In genomic region chr5:157570801-157571200, GRCh38 we compare ENCODE assay signal across 10 cellular contexts. TPM values are rescaled to one million over a fixed set of nuclear protein-coding genes. Genes with fewer than 3 reads are reported as not detected.
A peak's percentile ranks its signal among the peaks of the same experiment; 100 is the strongest.
DNase-seq lines count a peak whose midpoint lies in the region; ATAC-seq and TF ChIP-seq lines count a peak whose summit lies in the region.
"Had no signal": no experiment of that assay in that cellular context is flagged by ENCODE, and none has a peak within 500 bp of the region (broad histone marks: within the 10 kb centered on the region; RNA-seq: fewer than 3 reads in every experiment).

No MANE protein-coding gene starts in this region.

- H2AFZ ChIP-seq in OCI-LY1 (ENCODE audit: low read length) (no peak overlapping the region), mesenchymal stem cell (ENCODE audit: low read depth, low read length) (no peak overlapping the region)

- TF ChIP-seq CTCF in OCI-LY1 (IDR thresholded peaks at IDR 0.05; ENCODE audit: low read length) (no peak), thyroid gland (IDR thresholded peaks at IDR 0.05) (no peak)

- no peak overlapping the region for H3K9ac ChIP-seq in OCI-LY1 (ENCODE audit: low read length)
- no peak overlapping the region for H3K9ac ChIP-seq in mesenchymal stem cell (ENCODE audit: low read length)

- peak overlapping the region; percentile 67 to 72 for H3K18ac ChIP-seq in mesenchymal stem cell (ENCODE audit: low read depth in 1 of 2, low read length in 2 of 2)

- H2BK120ac ChIP-seq in mesenchymal stem cell (ENCODE audit: low read depth, low read length) = peak overlapping the region; percentile 71

- no peaks in the 10 kb centered on the region for H4K20me1 ChIP-seq in OCI-LY1 (ENCODE audit: insufficient read depth, low read length)

- H3K9me2 ChIP-seq in OCI-LY1 (ENCODE audit: low read depth, low read length) = no peaks in the 10 kb centered on the region

- no peaks in the 10 kb centered on the region for H3F3A ChIP-seq in OCI-LY1 (ENCODE audit: insufficient read depth, low read length)

- peaks cover 10% of the 10 kb centered on the region for H3K36me3 Mint-ChIP-seq in CD4-positive, CD25-positive, alpha-beta regulatory T cell

- no peaks in the 10 kb centered on the region for H3K9me3 Mint-ChIP-seq in CD4-positive, CD25-positive, alpha-beta regulatory T cell

- no peaks in the 10 kb centered on the region for H3K9me3 ChIP-seq in CD4-positive, CD25-positive, alpha-beta regulatory T cell (ENCODE audit: control insufficient read depth in 2 of 2, low read length in 2 of 2)
- H3K9me3 ChIP-seq in OCI-LY1 (ENCODE audit: low read length) = 0 out of 2 replicates have a peak, but pooled peaks cover 7% of the 10 kb centered on the region
- no peaks in the 10 kb centered on the region for H3K9me3 ChIP-seq in mesenchymal stem cell (ENCODE audit: control insufficient read depth, low read length)
- H3K9me3 ChIP-seq in thyroid gland = no peaks in the 10 kb centered on the region
- H3K9me3 ChIP-seq in SJCRH30 (replicated peaks) = 0 out of 2 replicates have a peak, but pooled peaks cover 4% of the 10 kb centered on the region

- H3K4me2 ChIP-seq in OCI-LY1 (ENCODE audit: low read length) (peak overlapping the region; percentile 71; the same call in 1 of the 2 replicates), mesenchymal stem cell (ENCODE audit: low read length, poor library complexity, severe bottlenecking) (no peak overlapping the region)

- H3K27ac Mint-ChIP-seq in CD4-positive, CD25-positive, alpha-beta regulatory T cell = peak overlapping the region; percentile 61 to 99 (median 82)

- no peak for DNase-seq in CD4-positive, CD25-positive, alpha-beta regulatory T cell
- DNase-seq in mesenchymal stem cell (no peak), thyroid gland (no peak), sciatic nerve (ENCODE audit: low spot score) (no peak), SJCRH30 (no peak)
- DNase-seq: Calu3, NCI-H526 had no signal

- H2BK5ac ChIP-seq in mesenchymal stem cell (ENCODE audit: low read depth, low read length, poor library complexity, severe bottlenecking) = peak overlapping the region; percentile 53

- H3K27me3 ChIP-seq in CD4-positive, CD25-positive, alpha-beta regulatory T cell (ENCODE audit: control insufficient read depth, insufficient read depth, low read length) = no peaks in the 10 kb centered on the region
- H3K27me3 ChIP-seq in OCI-LY1 (ENCODE audit: insufficient read depth, low read length) (no peaks in the 10 kb centered on the region), mesenchymal stem cell (ENCODE audit: control insufficient read depth in 1 of 2, insufficient read depth in 1 of 2, low read length in 2 of 2) (peaks cover 0 to 8% of the 10 kb centered on the region in 2 experiments), thyroid gland (no peaks in the 10 kb centered on the region), SJCRH30 (no peaks in the 10 kb centered on the region)

- H3K79me1 ChIP-seq in mesenchymal stem cell (replicated peaks; ENCODE audit: low read length, poor library complexity, severe bottlenecking) = peaks cover 6% of the 10 kb centered on the region

- H2BK12ac ChIP-seq in mesenchymal stem cell (ENCODE audit: low read length in 2 of 2) = peak overlapping the region in 1 of 2 experiments; percentile 82

- peak overlapping the region; percentile 78 for H3K4me3 ChIP-seq in CD4-positive, CD25-positive, alpha-beta regulatory T cell (ENCODE audit: low read depth, low read length)
- H3K4me3 ChIP-seq in OCI-LY1 (ENCODE audit: low read depth, low read length, poor library complexity, severe bottlenecking) (no peak overlapping the region), mesenchymal stem cell (ENCODE audit: insufficient read depth in 1 of 2, low read depth in 1 of 2, low read length in 2 of 2) (no peak overlapping the region), thyroid gland (replicated peaks in 1 of 3) (no peak overlapping the region), SJCRH30 (no peak overlapping the region)

- no peak overlapping the region for H4K91ac ChIP-seq in mesenchymal stem cell (ENCODE audit: low read length)

- 98% methylated on average over 2 of the region's 2 CpGs for WGBS in mesenchymal stem cell
- 91 to 96% methylated on average over 2 of the region's 2 CpGs for WGBS in thyroid gland, 2 donors

- ATAC-seq in CD4-positive, CD25-positive, alpha-beta regulatory T cell (ENCODE audit: low read depth in 2 of 2) = no peak
- peak; percentile 8 for ATAC-seq in GM19452 (IDR thresholded peaks at IDR 0.05; ENCODE audit: unreplicated experiment)
- no peak for ATAC-seq in GM21529 (IDR thresholded peaks at IDR 0.05; ENCODE audit: unreplicated experiment)
- no peak for ATAC-seq in sciatic nerve

- no peak overlapping the region for H3K4ac ChIP-seq in mesenchymal stem cell (ENCODE audit: low read depth in 1 of 2, low read length in 2 of 2)

- peaks cover 17% of the 10 kb centered on the region for H3K36me3 ChIP-seq in CD4-positive, CD25-positive, alpha-beta regulatory T cell (ENCODE audit: control insufficient read depth, insufficient read depth, low read length)
- H3K36me3 ChIP-seq in OCI-LY1 (ENCODE audit: insufficient read depth, low read length) = no peaks in the 10 kb centered on the region; the same call in 1 of the 2 replicates
- peaks cover 0 to 18% of the 10 kb centered on the region in 2 experiments for H3K36me3 ChIP-seq in mesenchymal stem cell (ENCODE audit: control insufficient read depth in 1 of 2, insufficient read depth in 2 of 2, low read depth in 1 of 2, low read length in 2 of 2)
- no peaks in the 10 kb centered on the region for H3K36me3 ChIP-seq in thyroid gland
- peaks cover 41% of the 10 kb centered on the region for H3K36me3 ChIP-seq in SJCRH30

- no peak overlapping the region for H4K8ac ChIP-seq in mesenchymal stem cell (ENCODE audit: low read length)

- no peak overlapping the region for H3K23ac ChIP-seq in mesenchymal stem cell (ENCODE audit: low read length in 2 of 2)

- H3K4me1 ChIP-seq in CD4-positive, CD25-positive, alpha-beta regulatory T cell (ENCODE audit: control insufficient read depth, insufficient read depth, low read length, poor library complexity, severe bottlenecking) = peaks cover 43% of the 10 kb centered on the region
- H3K4me1 ChIP-seq in OCI-LY1 (ENCODE audit: insufficient read depth, low read length, severe bottlenecking) (peaks cover 30% of the 10 kb centered on the region), mesenchymal stem cell (ENCODE audit: control insufficient read depth, insufficient read depth, low read depth, low read length) (peaks cover 10% of the 10 kb centered on the region), thyroid gland (peaks cover 0 to 11% of the 10 kb centered on the region in 2 donors), SJCRH30 (peaks cover 20% of the 10 kb centered on the region)

- H3K14ac ChIP-seq in mesenchymal stem cell (ENCODE audit: low read length in 2 of 2) = peak overlapping the region in 1 of 2 experiments; percentile 8

- peak overlapping the region; percentile 84 to 97 (median 92) for H3K4me3 Mint-ChIP-seq in CD4-positive, CD25-positive, alpha-beta regulatory T cell

- no peak for TF ChIP-seq POLR2A in thyroid gland (IDR thresholded peaks at IDR 0.05)

- intact Hi-C loops in thyroid gland (cut with DNase I) = no loop called here
- intact Hi-C loops in sciatic nerve (cut with DNase I) = no loop called here

- H3K4me1 Mint-ChIP-seq in CD4-positive, CD25-positive, alpha-beta regulatory T cell = peaks cover 17 to 67% (median 39%) of the 10 kb centered on the region in 4 donors

- no peak overlapping the region for H2BK15ac ChIP-seq in mesenchymal stem cell (ENCODE audit: low read depth, poor library complexity, severe bottlenecking)

- no peaks in the 10 kb centered on the region for H3K27me3 Mint-ChIP-seq in CD4-positive, CD25-positive, alpha-beta regulatory T cell

- H2AK5ac ChIP-seq in mesenchymal stem cell (ENCODE audit: low read length, severe bottlenecking) = peak overlapping the region; percentile 94

- no peaks in the 10 kb centered on the region for H3K79me2 ChIP-seq in OCI-LY1 (ENCODE audit: insufficient read depth, low read length)

- H3K27ac ChIP-seq in CD4-positive, CD25-positive, alpha-beta regulatory T cell (ENCODE audit: insufficient read depth, low read length, poor library complexity, severe bottlenecking) = peak overlapping the region; percentile 65
- peak overlapping the region; percentile 63 for H3K27ac ChIP-seq in OCI-LY1 (ENCODE audit: low read depth, low read length, poor library complexity, severe bottlenecking)
- H3K27ac ChIP-seq in mesenchymal stem cell (ENCODE audit: low read length, poor library complexity, severe bottlenecking) = peak overlapping the region; percentile 84
- no peak overlapping the region for H3K27ac ChIP-seq in thyroid gland
- H3K27ac ChIP-seq in SJCRH30 = no peak overlapping the region

RNA-seq across cellular contexts. Expression of gene ADAM19, which starts 4.8 kb away (rescaled TPM):
- total RNA-seq in CD4-positive, CD25-positive, alpha-beta regulatory T cell = 113 TPM
- 10 to 100 TPM in 1 of 4 donors, 1 to 10 TPM in 3; 5.5 to 10.9 (median 7.5) TPM for polyA plus RNA-seq in CD4-positive, CD25-positive, alpha-beta regulatory T cell
- 57.9 TPM for polyA plus RNA-seq in mesenchymal stem cell (2013, experiment 1 of 2)
- polyA plus RNA-seq in mesenchymal stem cell (2013, experiment 2 of 2) = 57.0 TPM
- total RNA-seq in thyroid gland (10 to 100 TPM in 2 of 4 donors, 1 to 10 TPM in 2; 6.4 to 15.2 (median 10.0) TPM), sciatic nerve (23.0 TPM)
- total RNA-seq in SJCRH30 (2014; rRNA removed; shearing (Covaris generic)) = 45.1 and 50.0 TPM in 2 replicates

Comparison
In these comparisons a context has a peak if more than half of its experiments do, and no peak if none do; other contexts are left out.
1. H3K27ac ChIP-seq: peak in CD4-positive, CD25-positive, alpha-beta regulatory T cell (single experiment), OCI-LY1 (single experiment) and mesenchymal stem cell (single experiment); none in thyroid gland (0 of 3) and SJCRH30 (single experiment).